ENCODE assay signal across 23 cellular contexts in genomic region chr19:57886046-57886445, GRCh38. TPM values are rescaled to one million over a fixed set of nuclear protein-coding genes. Genes with fewer than 3 reads are reported as not detected.
DNase-seq lines count a peak whose midpoint lies in the region; ATAC-seq, FAIRE-seq and TF ChIP-seq lines count a peak whose summit lies in the region.
"Had no signal": no experiment of that assay in that cellular context is flagged by ENCODE, and none has a peak within 500 bp of the region (broad histone marks: within the 10 kb centered on the region; RNA-seq: fewer than 3 reads in every experiment).

No MANE protein-coding gene starts in this region.

- peaks cover 29% of the 10 kb centered on the region for H3K4me1 Mint-ChIP-seq in stimulated activated naive CD8-positive, alpha-beta T cell treated with anti-CD3 and anti-CD28 coated beads, Interleukin-15, Interleukin-2, amounts not matched to agents 100 ng/mL and 50 ng/mL, for 24 hours (ENCODE audit: low read depth)
- peaks cover 29% of the 10 kb centered on the region for H3K4me1 Mint-ChIP-seq in stimulated activated naive CD8-positive, alpha-beta T cell treated with anti-CD3 and anti-CD28 coated beads, Interleukin-15, amount 100 ng/mL, for 72 hours
- peaks cover 31% of the 10 kb centered on the region for H3K4me1 Mint-ChIP-seq in astrocyte (ENCODE audit: low read depth, unreplicated experiment)

- H3K36me3 ChIP-seq in astrocyte (ENCODE audit: insufficient read depth, low read length) (no peaks in the 10 kb centered on the region), mesenchymal stem cell (ENCODE audit: control insufficient read depth in 1 of 2, insufficient read depth in 2 of 2, low read depth in 1 of 2, low read length in 2 of 2) (peaks cover 8 to 10% of the 10 kb centered on the region in 2 experiments), H7 (replicated peaks; ENCODE audit: control insufficient read depth, insufficient read depth, low read length) (peaks cover 4% of the 10 kb centered on the region)

- H3K9ac ChIP-seq in astrocyte (ENCODE audit: low read length) = no peak overlapping the region
- H3K9ac ChIP-seq in mesenchymal stem cell (ENCODE audit: low read length) = no peak overlapping the region

- H3K9me3 ChIP-seq in astrocyte (ENCODE audit: insufficient read depth, low read depth, low read length) (no peaks in the 10 kb centered on the region), mesenchymal stem cell (ENCODE audit: control insufficient read depth, low read length) (peaks cover 4% of the 10 kb centered on the region)

- H3K23ac ChIP-seq in mesenchymal stem cell (ENCODE audit: low read length in 2 of 2) = no peak overlapping the region

- no peaks in the 10 kb centered on the region for H4K20me1 ChIP-seq in astrocyte (ENCODE audit: insufficient read depth, low read length)

- no peak overlapping the region for H3K4me3 ChIP-seq in astrocyte (ENCODE audit: insufficient read depth, low read depth, low read length)
- H3K4me3 ChIP-seq in mesenchymal stem cell (ENCODE audit: insufficient read depth in 1 of 2, low read depth in 1 of 2, low read length in 2 of 2) = no peak overlapping the region
- H3K4me3 ChIP-seq in H7 (ENCODE audit: insufficient read depth, low read depth, low read length) = no peak overlapping the region
- H3K4me3 ChIP-seq: GM12878 had no signal

- FAIRE-seq in astrocyte (lab: Jason Lieb, UNC) = no peak
- FAIRE-seq: GM12878 had no signal

- H3K27me3 ChIP-seq in astrocyte (ENCODE audit: insufficient read depth, low read length) = no peaks in the 10 kb centered on the region
- no peaks in the 10 kb centered on the region for H3K27me3 ChIP-seq in mesenchymal stem cell (ENCODE audit: control insufficient read depth in 1 of 2, insufficient read depth in 1 of 2, low read length in 2 of 2)
- H3K27me3 ChIP-seq in H7 (ENCODE audit: control insufficient read depth, insufficient read depth, low read length) = no peaks in the 10 kb centered on the region
- H3K27me3 ChIP-seq: foreskin keratinocyte had no signal

- TF ChIP-seq CTCF in astrocyte (IDR thresholded peaks at IDR 0.05; ENCODE audit: insufficient read depth, low read depth, low read length) = no peak
- TF ChIP-seq CTCF in GM13977 (IDR thresholded peaks at IDR 0.05; ENCODE audit: extremely low read depth, insufficient read depth, missing control alignments) = no peak

- no peaks in the 10 kb centered on the region for H3K27me3 Mint-ChIP-seq in stimulated activated naive CD8-positive, alpha-beta T cell treated with anti-CD3 and anti-CD28 coated beads, Interleukin-15, Interleukin-2, amounts not matched to agents 100 ng/mL and 50 ng/mL, for 24 hours
- no peaks in the 10 kb centered on the region for H3K27me3 Mint-ChIP-seq in stimulated activated naive CD8-positive, alpha-beta T cell treated with anti-CD3 and anti-CD28 coated beads, Interleukin-15, amount 100 ng/mL, for 72 hours
- no peaks in the 10 kb centered on the region for H3K27me3 Mint-ChIP-seq in astrocyte (ENCODE audit: low read depth, unreplicated experiment)
- H3K27me3 Mint-ChIP-seq: T-helper 17 cell had no signal

- DNase-seq in stimulated activated naive CD8-positive, alpha-beta T cell treated with anti-CD3 and anti-CD28 coated beads, Interleukin-15, amount 100 ng/mL, for 72 hours = no peak
- no peak for DNase-seq in astrocyte (ENCODE audit: low read depth)
- no peak for DNase-seq in mesenchymal stem cell
- DNase-seq in GM13977 (ENCODE audit: low spot score) = no peak
- DNase-seq in H7 = no peak
- DNase-seq in islet precursor cell = no peak
- DNase-seq in HuH-7.5 (ENCODE audit: low spot score) = no peak
- DNase-seq: activated CD4-positive, alpha-beta T cell treated with anti-CD3 and anti-CD28 coated beads, Interleukin-2, amount 50 U/mL, for 4 hours; anterior cingulate cortex; foreskin keratinocyte; GF-D8; NCI-H1694; NCI-H2171 treated with DMSO at 0.1 percent for 48 hours; OCI-M1; retina; SIG-M5; stimulated activated CD4-positive, alpha-beta T cell treated with anti-CD3 and anti-CD28 coated beads, Interleukin-12 subunit alpha, Interleukin-12 subunit beta, amount 100 ng/mL, for 4 hours; T-helper 17 cell had no signal

- H3K9me3 Mint-ChIP-seq in stimulated activated naive CD8-positive, alpha-beta T cell treated with anti-CD3 and anti-CD28 coated beads, Interleukin-15, Interleukin-2, amounts not matched to agents 100 ng/mL and 50 ng/mL, for 24 hours = peaks cover 22% of the 10 kb centered on the region
- peaks cover 42 to 61% of the 10 kb centered on the region in 2 donors for H3K9me3 Mint-ChIP-seq in stimulated activated naive CD8-positive, alpha-beta T cell treated with anti-CD3 and anti-CD28 coated beads, Interleukin-15, amount 100 ng/mL, for 72 hours
- peaks cover 4% of the 10 kb centered on the region for H3K9me3 Mint-ChIP-seq in astrocyte (ENCODE audit: unreplicated experiment)

- peak overlapping the region; percentile 5 for H3K4me3 Mint-ChIP-seq in stimulated activated naive CD8-positive, alpha-beta T cell treated with anti-CD3 and anti-CD28 coated beads, Interleukin-15, Interleukin-2, amounts not matched to agents 100 ng/mL and 50 ng/mL, for 24 hours
- H3K4me3 Mint-ChIP-seq in stimulated activated naive CD8-positive, alpha-beta T cell treated with anti-CD3 and anti-CD28 coated beads, Interleukin-15, amount 100 ng/mL, for 72 hours = no peak overlapping the region
- peak overlapping the region; percentile 97 for H3K4me3 Mint-ChIP-seq in astrocyte (ENCODE audit: unreplicated experiment)
- H3K4me3 Mint-ChIP-seq: T-helper 17 cell had no signal

- no peak overlapping the region for H3K27ac Mint-ChIP-seq in stimulated activated naive CD8-positive, alpha-beta T cell treated with anti-CD3 and anti-CD28 coated beads, Interleukin-15, Interleukin-2, amounts not matched to agents 100 ng/mL and 50 ng/mL, for 24 hours
- H3K27ac Mint-ChIP-seq in stimulated activated naive CD8-positive, alpha-beta T cell treated with anti-CD3 and anti-CD28 coated beads, Interleukin-15, amount 100 ng/mL, for 72 hours = no peak overlapping the region
- H3K27ac Mint-ChIP-seq in astrocyte (ENCODE audit: unreplicated experiment) = peak overlapping the region; percentile 26
- H3K27ac Mint-ChIP-seq: T-helper 17 cell had no signal

- H2AK5ac ChIP-seq in mesenchymal stem cell (ENCODE audit: low read length, severe bottlenecking) = no peak overlapping the region

- H3K4me2 ChIP-seq in astrocyte (ENCODE audit: low read length) = no peak overlapping the region
- H3K4me2 ChIP-seq in mesenchymal stem cell (ENCODE audit: low read length, poor library complexity, severe bottlenecking) = no peak overlapping the region

- H3K14ac ChIP-seq in mesenchymal stem cell (ENCODE audit: low read length in 2 of 2) = no peak overlapping the region

- H3K27ac ChIP-seq in astrocyte (ENCODE audit: low read depth, low read length) (no peak overlapping the region), mesenchymal stem cell (ENCODE audit: low read length, poor library complexity, severe bottlenecking) (no peak overlapping the region)
- H3K27ac ChIP-seq: C4-2B, foreskin keratinocyte, HL-60 had no signal

- peaks cover 62% of the 10 kb centered on the region for H3K36me3 Mint-ChIP-seq in stimulated activated naive CD8-positive, alpha-beta T cell treated with anti-CD3 and anti-CD28 coated beads, Interleukin-15, Interleukin-2, amounts not matched to agents 100 ng/mL and 50 ng/mL, for 24 hours (ENCODE audit: low read depth)
- H3K36me3 Mint-ChIP-seq in astrocyte (ENCODE audit: low read depth, unreplicated experiment) = peaks cover 18% of the 10 kb centered on the region

- H3K4ac ChIP-seq in mesenchymal stem cell (ENCODE audit: low read depth in 1 of 2, low read length in 2 of 2) = no peak overlapping the region

- H3K79me2 ChIP-seq in astrocyte (ENCODE audit: insufficient read depth, low read length) = peaks cover 44% of the 10 kb centered on the region

- no peak overlapping the region for H2BK120ac ChIP-seq in mesenchymal stem cell (ENCODE audit: low read depth, low read length)

- no peak overlapping the region for H2AFZ ChIP-seq in astrocyte (ENCODE audit: low read depth, low read length)
- no peak overlapping the region for H2AFZ ChIP-seq in mesenchymal stem cell (ENCODE audit: low read depth, low read length)

- no peak overlapping the region for H2BK5ac ChIP-seq in mesenchymal stem cell (ENCODE audit: low read depth, low read length, poor library complexity, severe bottlenecking)

- no peak overlapping the region for H2BK12ac ChIP-seq in mesenchymal stem cell (ENCODE audit: low read length in 2 of 2)

- ATAC-seq in stimulated activated naive CD8-positive, alpha-beta T cell treated with anti-CD3 and anti-CD28 coated beads, Interleukin-15, amount 100 ng/mL, for 72 hours = no peak
- ATAC-seq: foreskin keratinocyte, GM12878, left lobe of liver, T-helper 17 cell had no signal

- H2BK15ac ChIP-seq in mesenchymal stem cell (ENCODE audit: low read depth, poor library complexity, severe bottlenecking) = no peak overlapping the region

- in situ Hi-C loops in GM13977 (cut with MboI; ENCODE audit: low pct_unique_long_range_greater_than_20kb, low sequenced_read_pairs, unreplicated experiment) = no loop called here

- WGBS in mesenchymal stem cell = 63% methylated on average over 3 of the region's 3 CpGs

- no peak overlapping the region for H3K18ac ChIP-seq in mesenchymal stem cell (ENCODE audit: low read depth in 1 of 2, low read length in 2 of 2)

- peaks cover 5% of the 10 kb centered on the region for H3K4me1 ChIP-seq in astrocyte (ENCODE audit: insufficient read depth, low read length)
- peaks cover 12% of the 10 kb centered on the region for H3K4me1 ChIP-seq in mesenchymal stem cell (ENCODE audit: control insufficient read depth, insufficient read depth, low read depth, low read length)

- no peak overlapping the region for H4K91ac ChIP-seq in mesenchymal stem cell (ENCODE audit: low read length)

- H3K79me1 ChIP-seq in mesenchymal stem cell (replicated peaks; ENCODE audit: low read length, poor library complexity, severe bottlenecking) = peaks cover 12% of the 10 kb centered on the region

- H4K8ac ChIP-seq in mesenchymal stem cell (ENCODE audit: low read length) = peak overlapping the region; percentile 77

RNA-seq across cellular contexts. Expression of gene ZNF814, which starts 2.8 kb away (rescaled TPM):
- 31.6 and 34.7 TPM in 2 replicates for total RNA-seq in astrocyte
- 10.7 TPM for polyA plus RNA-seq in mesenchymal stem cell (2013, experiment 1 of 2)
- 9.8 TPM for polyA plus RNA-seq in mesenchymal stem cell (2013, experiment 2 of 2)
- total RNA-seq in H7 (2014; rRNA removed; shearing (Covaris generic)) = 16.8 and 24.3 TPM in 2 replicates

RNA-seq across cellular contexts. Expression of gene ZNF417, which starts 30.3 kb away (rescaled TPM):
- total RNA-seq in astrocyte = 16.2 and 17.2 TPM in 2 replicates
- polyA plus RNA-seq in mesenchymal stem cell (2013, experiment 1 of 2) = 3.3 TPM
- polyA plus RNA-seq in mesenchymal stem cell (2013, experiment 2 of 2) = 3.4 TPM
- total RNA-seq in H7 (2014; rRNA removed; shearing (Covaris generic)) = 8.1 and 10.6 TPM in 2 replicates

RNA-seq across cellular contexts. Expression of gene ZNF587, which starts 36.4 kb away (rescaled TPM):
- total RNA-seq in astrocyte = 36.7 and 37.4 TPM in 2 replicates
- polyA plus RNA-seq in mesenchymal stem cell (2013, experiment 1 of 2) = 9.8 TPM
- 10.2 TPM for polyA plus RNA-seq in mesenchymal stem cell (2013, experiment 2 of 2)
- 19.0 and 19.7 TPM in 2 replicates for total RNA-seq in H7 (2014; rRNA removed; shearing (Covaris generic))

RNA-seq across cellular contexts. Expression of gene ZNF418, which starts 49.2 kb away (rescaled TPM):
- 5.5 and 10.4 TPM in 2 replicates for total RNA-seq in astrocyte
- 1.1 TPM for polyA plus RNA-seq in mesenchymal stem cell (2013, experiment 1 of 2)
- 1.6 TPM for polyA plus RNA-seq in mesenchymal stem cell (2013, experiment 2 of 2)
- 5.7 and 6.0 TPM in 2 replicates for total RNA-seq in H7 (2014; rRNA removed; shearing (Covaris generic))

RNA-seq across cellular contexts. Expression of gene ZNF587B, which starts 55.9 kb away (rescaled TPM):
- total RNA-seq in astrocyte = 15.2 and 17.9 TPM in 2 replicates
- 3.9 TPM for polyA plus RNA-seq in mesenchymal stem cell (2013, experiment 1 of 2)
- polyA plus RNA-seq in mesenchymal stem cell (2013, experiment 2 of 2) = 4.3 TPM
- total RNA-seq in H7 (2014; rRNA removed; shearing (Covaris generic)) = 24.4 and 27.9 TPM in 2 replicates

Comparison
In these comparisons a context has a peak if more than half of its experiments do, and no peak if none do; other contexts are left out.
1. H3K4me3 Mint-ChIP-seq: peak in stimulated activated naive CD8-positive, alpha-beta T cell treated with anti-CD3 and anti-CD28 coated beads, Interleukin-15, Interleukin-2, amounts not matched to agents 100 ng/mL and 50 ng/mL, for 24 hours (single experiment) and astrocyte (single experiment); none in stimulated activated naive CD8-positive, alpha-beta T cell treated with anti-CD3 and anti-CD28 coated beads, Interleukin-15, amount 100 ng/mL, for 72 hours (0 of 2).